Comparison of ENCODE assay signal across 1 cellular context in the genomic region with DNA sequence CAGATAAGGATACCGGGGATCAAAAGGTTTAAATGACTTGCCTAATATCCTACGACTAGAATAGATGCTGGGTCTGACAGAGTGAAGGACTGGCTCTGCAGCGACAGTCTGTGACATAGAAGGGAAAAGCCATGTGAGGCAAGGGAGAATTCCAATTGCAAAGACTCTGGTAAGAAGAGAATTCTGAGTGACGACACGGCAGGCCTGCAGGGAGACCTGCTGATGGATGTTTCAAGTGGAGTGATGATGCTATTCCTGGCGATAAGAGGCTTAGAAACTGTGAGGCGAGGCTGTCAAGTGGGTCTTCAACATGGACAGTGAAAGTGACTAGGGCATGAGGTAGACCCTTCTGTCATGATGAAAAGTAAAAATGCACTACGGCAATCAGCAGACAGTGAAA.
TF ChIP-seq lines count a peak whose summit lies in the region.

No MANE protein-coding gene starts in this region.

TF ChIP-seq in HepG2, 621 proteins besides CTCF, POLR2A, EP300 and RAD21 (continued from another document):
- TF ChIP-seq, protein P1, sequence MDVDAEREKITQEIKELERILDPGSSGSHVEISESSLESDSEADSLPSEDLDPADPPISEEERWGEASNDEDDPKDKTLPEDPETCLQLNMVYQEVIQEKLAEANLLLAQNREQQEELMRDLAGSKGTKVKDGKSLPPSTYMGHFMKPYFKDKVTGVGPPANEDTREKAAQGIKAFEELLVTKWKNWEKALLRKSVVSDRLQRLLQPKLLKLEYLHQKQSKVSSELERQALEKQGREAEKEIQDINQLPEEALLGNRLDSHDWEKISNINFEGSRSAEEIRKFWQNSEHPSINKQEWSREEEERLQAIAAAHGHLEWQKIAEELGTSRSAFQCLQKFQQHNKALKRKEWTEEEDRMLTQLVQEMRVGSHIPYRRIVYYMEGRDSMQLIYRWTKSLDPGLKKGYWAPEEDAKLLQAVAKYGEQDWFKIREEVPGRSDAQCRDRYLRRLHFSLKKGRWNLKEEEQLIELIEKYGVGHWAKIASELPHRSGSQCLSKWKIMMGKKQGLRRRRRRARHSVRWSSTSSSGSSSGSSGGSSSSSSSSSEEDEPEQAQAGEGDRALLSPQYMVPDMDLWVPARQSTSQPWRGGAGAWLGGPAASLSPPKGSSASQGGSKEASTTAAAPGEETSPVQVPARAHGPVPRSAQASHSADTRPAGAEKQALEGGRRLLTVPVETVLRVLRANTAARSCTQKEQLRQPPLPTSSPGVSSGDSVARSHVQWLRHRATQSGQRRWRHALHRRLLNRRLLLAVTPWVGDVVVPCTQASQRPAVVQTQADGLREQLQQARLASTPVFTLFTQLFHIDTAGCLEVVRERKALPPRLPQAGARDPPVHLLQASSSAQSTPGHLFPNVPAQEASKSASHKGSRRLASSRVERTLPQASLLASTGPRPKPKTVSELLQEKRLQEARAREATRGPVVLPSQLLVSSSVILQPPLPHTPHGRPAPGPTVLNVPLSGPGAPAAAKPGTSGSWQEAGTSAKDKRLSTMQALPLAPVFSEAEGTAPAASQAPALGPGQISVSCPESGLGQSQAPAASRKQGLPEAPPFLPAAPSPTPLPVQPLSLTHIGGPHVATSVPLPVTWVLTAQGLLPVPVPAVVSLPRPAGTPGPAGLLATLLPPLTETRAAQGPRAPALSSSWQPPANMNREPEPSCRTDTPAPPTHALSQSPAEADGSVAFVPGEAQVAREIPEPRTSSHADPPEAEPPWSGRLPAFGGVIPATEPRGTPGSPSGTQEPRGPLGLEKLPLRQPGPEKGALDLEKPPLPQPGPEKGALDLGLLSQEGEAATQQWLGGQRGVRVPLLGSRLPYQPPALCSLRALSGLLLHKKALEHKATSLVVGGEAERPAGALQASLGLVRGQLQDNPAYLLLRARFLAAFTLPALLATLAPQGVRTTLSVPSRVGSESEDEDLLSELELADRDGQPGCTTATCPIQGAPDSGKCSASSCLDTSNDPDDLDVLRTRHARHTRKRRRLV (CRISPR knock-in tag; IDR thresholded peaks at IDR 0.05) = no peak
- TF ChIP-seq TBL1XR1 (IDR thresholded peaks at IDR 0.05; ENCODE audit: borderline replicate concordance, low read length, partially characterized antibody) (no peak), ZNF7 (CRISPR knock-in tag; IDR thresholded peaks at IDR 0.05) (no peak), ZNF530 (CRISPR knock-in tag; IDR thresholded peaks at IDR 0.05; ENCODE audit: low read depth) (no peak)
